9 cellular contexts compared by ENCODE assay signal in genomic region chr17:7673239-7673638, GRCh38. TPM values are rescaled to one million over a fixed set of nuclear protein-coding genes. Genes with fewer than 3 reads are reported as not detected.
DNase-seq lines count a peak whose midpoint lies in the region; ATAC-seq, FAIRE-seq and TF ChIP-seq lines count a peak whose summit lies in the region.
"Had no signal": no experiment of that assay in that cellular context is flagged by ENCODE, and none has a peak within 500 bp of the region (broad histone marks: within the 10 kb centered on the region; RNA-seq: fewer than 3 reads in every experiment).

No MANE protein-coding gene starts in this region.

- ATAC-seq in HepG2, result no peak
- no peak for ATAC-seq in HG03432 (IDR thresholded peaks at IDR 0.05; ENCODE audit: unreplicated experiment)
- no peak for ATAC-seq in left cardiac atrium

- H2AFZ ChIP-seq in HepG2 (ENCODE audit: low read length), result no peak overlapping the region

- H3K27ac ChIP-seq in HepG2 (ENCODE audit: extremely low read length, insufficient read depth, low read length), result no peak overlapping the region
- H3K27ac ChIP-seq: epithelial cell of prostate had no signal

- no peak overlapping the region for H3K4me3 ChIP-seq in HepG2 (replicated peaks in 1 of 3; ENCODE audit: insufficient read depth in 1 of 3, low read depth in 2 of 3, low read length in 3 of 3)

- WGBS in HepG2 (ENCODE audit: low lambda C conversion rate), result 93% methylated on average over 2 of the region's 2 CpGs

- POLR2A ChIA-PET in HepG2 (lab: Yijun Ruan, JAX), result interaction anchor here (0.7 to 2.5 kb wide), 5 partner anchors 13 to 94 kb away, joined by 3 to 11 read pairs (median 3); partner anchors contain the start of genes CD68, MPDU1, SAT2 and TP53

- CTCF ChIA-PET in HepG2 (lab: Yijun Ruan, JAX; ENCODE audit: low intra/inter-chr PET ratio, low total read pairs), result interaction anchor here (1.1 to 2.1 kb wide), 4 partner anchors 39 to 158 kb away, joined by 4 to 10 read pairs (median 6); no protein-coding TSS in a partner anchor

- peak; percentile 72 for TF ChIP-seq CTCF in HepG2 (CRISPR knock-in tag; IDR thresholded peaks at IDR 0.05)

- peaks cover 25 to 36% of the 10 kb centered on the region in 2 experiments; a peak in 4 of 5 replicates for H3K36me3 ChIP-seq in HepG2 (replicated peaks in 1 of 2; ENCODE audit: control insufficient read depth in 1 of 2, insufficient read depth in 2 of 2, low read length in 2 of 2)

- in situ Hi-C loops in HepG2 (cut with HindIII; ENCODE audit: extremely low pct_ligation_motif_present, low pct_unique_long_range_greater_than_20kb), result no loop called here

- no peaks in the 10 kb centered on the region; a peak in 1 of 5 replicates for H3K27me3 ChIP-seq in HepG2 (ENCODE audit: control insufficient read depth in 1 of 2, insufficient read depth in 2 of 2, low read length in 2 of 2)

- no peak for FAIRE-seq in HepG2 (lab: Jason Lieb, UNC)

- BruUV-seq in HepG2 (replicated peaks; lab: Mats Ljungman, UMichigan), result no TSS peak

- no peaks in the 10 kb centered on the region for H4K20me1 ChIP-seq in HepG2 (ENCODE audit: insufficient read depth, low read length)

- peak; percentile 60 for DNase-seq in CD1c-positive myeloid dendritic cell (ENCODE audit: extremely low spot score)
- peak; percentile 45 for DNase-seq in HT-29 (ENCODE audit: low spot score)
- DNase-seq in activated CD8-positive, alpha-beta memory T cell treated with anti-CD3 and anti-CD28 coated beads for 24 hours, result peak; percentile 76
- peak; percentile 27 for DNase-seq in HepG2 (ENCODE audit: low spot score)
- DNase-seq in foreskin melanocyte, result no peak
- DNase-seq in DMS153 treated with DMSO at 0.1 percent for 48 hours (lab: John Stamatoyannopoulos, UW; ENCODE audit: unreplicated experiment), result no peak
- DNase-seq in left cardiac atrium, result no peak

- no peaks in the 10 kb centered on the region for H3K4me1 ChIP-seq in HepG2 (ENCODE audit: insufficient read depth, low read length)

- TF ChIP-seq RAD21 in HepG2 (CRISPR knock-in tag; IDR thresholded peaks at IDR 0.05), result no peak

- H3K9me3 ChIP-seq in HepG2 (ENCODE audit: low read length), result peaks cover 7% of the 10 kb centered on the region; the same call in 1 of the 2 replicates

- no peak overlapping the region for H3K9ac ChIP-seq in HepG2 (ENCODE audit: insufficient read depth, low read depth, low read length)

- intact Hi-C loops in HepG2 (cut with micrococcal nuclease; ENCODE audit: unreplicated experiment), result loop anchor here (1.0 to 5.0 kb wide), 2 partner anchors 41 to 87 kb away; partner anchors contain the start of gene SHBG
- intact Hi-C loops in left cardiac atrium (cut with DNase I), result no loop called here

- no peaks in the 10 kb centered on the region for H3K79me2 ChIP-seq in HepG2 (ENCODE audit: insufficient read depth, low read length)

- H3K4me2 ChIP-seq in HepG2 (ENCODE audit: low read depth, low read length), result no peak overlapping the region

- TF ChIP-seq EP300 in HepG2 (IDR thresholded peaks at IDR 0.05; ENCODE audit: low read depth in 2 of 2, low read length in 2 of 2) (no peak), HepG2 (CRISPR knock-in tag; IDR thresholded peaks at IDR 0.05; ENCODE audit: borderline replicate concordance) (no peak)

- no peak for TF ChIP-seq POLR2A in HepG2 (IDR thresholded peaks at IDR 0.05; ENCODE audit: insufficient read depth in 1 of 2, low read depth in 2 of 2, low read length in 2 of 2)

RNA-seq across cellular contexts. Expression of gene TP53, which starts 14.1 kb away (rescaled TPM):
- 57.1 and 61.0 TPM in 2 replicates for total RNA-seq in HT-29 (2014; rRNA removed; shearing (Covaris generic))
- 29.9 and 35.0 TPM in 2 replicates for total RNA-seq in HepG2 (2016; rRNA removed; fragmentation: Illumina TruSeq; extraction: Trizol)
- total RNA-seq in HepG2 (2016; cell fraction: cytosol; rRNA removed; fragmentation: Illumina TruSeq; extraction: Trizol; ENCODE audit: low read depth), result 7.4 and 8.1 TPM in 2 replicates
- total RNA-seq in HepG2 (2016; cell fraction: insoluble cytoplasmic fraction; rRNA removed; fragmentation: Illumina TruSeq; extraction: Trizol), result 30.5 and 32.0 TPM in 2 replicates
- total RNA-seq in HepG2 (2016; cell fraction: membrane; rRNA removed; fragmentation: Illumina TruSeq; extraction: Trizol), result 23.8 and 26.1 TPM in 2 replicates
- total RNA-seq in HepG2 (2016; cell fraction: nucleus; rRNA removed; fragmentation: Illumina TruSeq; extraction: Trizol), result 19.9 and 21.8 TPM in 2 replicates
- polyA plus RNA-seq in HepG2 (2011; rRNA removed), result 17.1 and 19.8 TPM in 2 replicates
- 14.9 and 15.3 TPM in 2 replicates for polyA plus RNA-seq in HepG2 (2011; cell fraction: cytosol; rRNA removed)
- polyA plus RNA-seq in HepG2 (2011; cell fraction: nucleus; rRNA removed), result 24.8 and 25.1 TPM in 2 replicates
- 23.2 and 32.7 TPM in 2 replicates for polyA plus RNA-seq in HepG2 (2012)
- polyA plus RNA-seq in HepG2 (2016; cell fraction: cytosol; fragmentation: Illumina TruSeq; extraction: Trizol; ENCODE audit: low read depth), result 4.3 and 5.3 TPM in 2 replicates
- polyA plus RNA-seq in HepG2 (2016; cell fraction: insoluble cytoplasmic fraction; fragmentation: Illumina TruSeq; extraction: Trizol; ENCODE audit: low read depth), result 40.7 and 45.0 TPM in 2 replicates
- polyA plus RNA-seq in HepG2 (2016; cell fraction: membrane; fragmentation: Illumina TruSeq; extraction: Trizol; ENCODE audit: low read depth), result 13.3 and 15.8 TPM in 2 replicates
- 36.9 and 39.3 TPM in 2 replicates for polyA plus RNA-seq in HepG2 (2016; cell fraction: nucleus; fragmentation: Illumina TruSeq; extraction: Trizol; ENCODE audit: insufficient read depth, low read depth)
- polyA minus RNA-seq in HepG2 (2011; rRNA and poly(A)+ RNA removed; ENCODE audit: low replicate concordance), result 22.4 and 24.9 TPM in 2 replicates
- 18.2 and 23.9 TPM in 2 replicates for polyA minus RNA-seq in HepG2 (2011; cell fraction: cytosol; rRNA and poly(A)+ RNA removed)
- 13.0 and 14.8 TPM in 2 replicates for polyA minus RNA-seq in HepG2 (2011; cell fraction: nucleus; rRNA and poly(A)+ RNA removed)
- total RNA-seq in left cardiac atrium, result 10 to 100 TPM; 18.5 to 23.7 TPM

RNA-seq across cellular contexts. Expression of gene WRAP53, which starts 15.0 kb away (rescaled TPM):
- total RNA-seq in HT-29 (2014; rRNA removed; shearing (Covaris generic)), result 18.5 and 23.0 TPM in 2 replicates
- total RNA-seq in HepG2 (2016; rRNA removed; fragmentation: Illumina TruSeq; extraction: Trizol) (18.1 and 19.5 TPM in 2 replicates), left cardiac atrium (1 to 10 TPM; 3.7 to 6.0 TPM)
- total RNA-seq in HepG2 (2016; cell fraction: cytosol; rRNA removed; fragmentation: Illumina TruSeq; extraction: Trizol; ENCODE audit: low read depth), result 8.6 and 9.4 TPM in 2 replicates
- 17.9 and 22.2 TPM in 2 replicates for total RNA-seq in HepG2 (2016; cell fraction: insoluble cytoplasmic fraction; rRNA removed; fragmentation: Illumina TruSeq; extraction: Trizol)
- 8.1 and 11.5 TPM in 2 replicates for total RNA-seq in HepG2 (2016; cell fraction: membrane; rRNA removed; fragmentation: Illumina TruSeq; extraction: Trizol)
- 12.1 and 15.8 TPM in 2 replicates for total RNA-seq in HepG2 (2016; cell fraction: nucleus; rRNA removed; fragmentation: Illumina TruSeq; extraction: Trizol)
- 7.0 and 7.2 TPM in 2 replicates for polyA plus RNA-seq in HepG2 (2011; rRNA removed)
- polyA plus RNA-seq in HepG2 (2011; cell fraction: cytosol; rRNA removed), result 4.4 and 7.1 TPM in 2 replicates
- 11.7 and 15.9 TPM in 2 replicates for polyA plus RNA-seq in HepG2 (2011; cell fraction: nucleus; rRNA removed)
- polyA plus RNA-seq in HepG2 (2012), result 5.6 and 6.3 TPM in 2 replicates
- polyA plus RNA-seq in HepG2 (2016; cell fraction: cytosol; fragmentation: Illumina TruSeq; extraction: Trizol; ENCODE audit: low read depth), result 7.7 and 8.3 TPM in 2 replicates
- polyA plus RNA-seq in HepG2 (2016; cell fraction: insoluble cytoplasmic fraction; fragmentation: Illumina TruSeq; extraction: Trizol; ENCODE audit: low read depth), result 16.8 and 21.2 TPM in 2 replicates
- 8.3 and 11.4 TPM in 2 replicates for polyA plus RNA-seq in HepG2 (2016; cell fraction: membrane; fragmentation: Illumina TruSeq; extraction: Trizol; ENCODE audit: low read depth)
- 20.5 and 21.7 TPM in 2 replicates for polyA plus RNA-seq in HepG2 (2016; cell fraction: nucleus; fragmentation: Illumina TruSeq; extraction: Trizol; ENCODE audit: insufficient read depth, low read depth)
- polyA minus RNA-seq in HepG2 (2011; rRNA and poly(A)+ RNA removed; ENCODE audit: low replicate concordance), result 11.5 and 30.5 TPM in 2 replicates
- polyA minus RNA-seq in HepG2 (2011; cell fraction: cytosol; rRNA and poly(A)+ RNA removed), result 4.7 and 5.5 TPM in 2 replicates
- 6.0 and 6.4 TPM in 2 replicates for polyA minus RNA-seq in HepG2 (2011; cell fraction: nucleus; rRNA and poly(A)+ RNA removed)

RNA-seq across cellular contexts. Expression of gene ATP1B2, which starts 22.5 kb away (rescaled TPM):
- total RNA-seq in HT-29 (2014; rRNA removed; shearing (Covaris generic)), result not detected in 2 replicates
- not detected in 2 replicates for total RNA-seq in HepG2 (2016; rRNA removed; fragmentation: Illumina TruSeq; extraction: Trizol)
- total RNA-seq in HepG2 (2016; cell fraction: cytosol; rRNA removed; fragmentation: Illumina TruSeq; extraction: Trizol; ENCODE audit: low read depth), result not detected in 2 replicates
- not detected in 2 replicates for total RNA-seq in HepG2 (2016; cell fraction: insoluble cytoplasmic fraction; rRNA removed; fragmentation: Illumina TruSeq; extraction: Trizol)
- not detected in 2 replicates for total RNA-seq in HepG2 (2016; cell fraction: membrane; rRNA removed; fragmentation: Illumina TruSeq; extraction: Trizol)
- not detected in 2 replicates for total RNA-seq in HepG2 (2016; cell fraction: nucleus; rRNA removed; fragmentation: Illumina TruSeq; extraction: Trizol)
- 0.04 TPM in 1 of 2 replicates, not detected in the other for polyA plus RNA-seq in HepG2 (2011; rRNA removed)
- 0.03 TPM in 1 of 2 replicates, not detected in the other for polyA plus RNA-seq in HepG2 (2011; cell fraction: cytosol; rRNA removed)
- polyA plus RNA-seq in HepG2 (2011; cell fraction: nucleus; rRNA removed), result not detected in 2 replicates
- 0.12 and 0.25 TPM in 2 replicates for polyA plus RNA-seq in HepG2 (2012)
- not detected in 2 replicates for polyA plus RNA-seq in HepG2 (2016; cell fraction: cytosol; fragmentation: Illumina TruSeq; extraction: Trizol; ENCODE audit: low read depth)
- 0.51 TPM in 1 of 2 replicates, not detected in the other for polyA plus RNA-seq in HepG2 (2016; cell fraction: insoluble cytoplasmic fraction; fragmentation: Illumina TruSeq; extraction: Trizol; ENCODE audit: low read depth)
- not detected in 2 replicates for polyA plus RNA-seq in HepG2 (2016; cell fraction: membrane; fragmentation: Illumina TruSeq; extraction: Trizol; ENCODE audit: low read depth)
- polyA plus RNA-seq in HepG2 (2016; cell fraction: nucleus; fragmentation: Illumina TruSeq; extraction: Trizol; ENCODE audit: insufficient read depth, low read depth), result 0.19 TPM in 1 of 2 replicates, not detected in the other
- polyA minus RNA-seq in HepG2 (2011; rRNA and poly(A)+ RNA removed; ENCODE audit: low replicate concordance), result not detected in 2 replicates
- polyA minus RNA-seq in HepG2 (2011; cell fraction: cytosol; rRNA and poly(A)+ RNA removed), result not detected in 2 replicates
- polyA minus RNA-seq in HepG2 (2011; cell fraction: nucleus; rRNA and poly(A)+ RNA removed), result not detected in 2 replicates
- 1 to 10 TPM; 1.8 to 3.7 TPM for total RNA-seq in left cardiac atrium

RNA-seq across cellular contexts. Expression of gene EFNB3, which starts 31.8 kb away (rescaled TPM):
- total RNA-seq in HT-29 (2014; rRNA removed; shearing (Covaris generic)), result not detected in 2 replicates
- total RNA-seq in HepG2 (2016; rRNA removed; fragmentation: Illumina TruSeq; extraction: Trizol) (0.07 TPM in 1 of 2 replicates, not detected in the other), left cardiac atrium (1 to 10 TPM; 1.1 to 1.4 TPM)
- total RNA-seq in HepG2 (2016; cell fraction: cytosol; rRNA removed; fragmentation: Illumina TruSeq; extraction: Trizol; ENCODE audit: low read depth), result not detected in 2 replicates
- total RNA-seq in HepG2 (2016; cell fraction: insoluble cytoplasmic fraction; rRNA removed; fragmentation: Illumina TruSeq; extraction: Trizol), result not detected in 2 replicates
- total RNA-seq in HepG2 (2016; cell fraction: membrane; rRNA removed; fragmentation: Illumina TruSeq; extraction: Trizol), result 0.06 and 0.14 TPM in 2 replicates
- total RNA-seq in HepG2 (2016; cell fraction: nucleus; rRNA removed; fragmentation: Illumina TruSeq; extraction: Trizol), result not detected in 2 replicates
- 0.18 and 0.25 TPM in 2 replicates for polyA plus RNA-seq in HepG2 (2011; rRNA removed)
- 0.24 and 0.29 TPM in 2 replicates for polyA plus RNA-seq in HepG2 (2011; cell fraction: cytosol; rRNA removed)
- polyA plus RNA-seq in HepG2 (2011; cell fraction: nucleus; rRNA removed), result 0.27 and 0.40 TPM in 2 replicates
- 0.12 and 0.17 TPM in 2 replicates for polyA plus RNA-seq in HepG2 (2012)
- 0.03 TPM in 1 of 2 replicates, not detected in the other for polyA plus RNA-seq in HepG2 (2016; cell fraction: cytosol; fragmentation: Illumina TruSeq; extraction: Trizol; ENCODE audit: low read depth)
- polyA plus RNA-seq in HepG2 (2016; cell fraction: insoluble cytoplasmic fraction; fragmentation: Illumina TruSeq; extraction: Trizol; ENCODE audit: low read depth), result 0.13 and 0.14 TPM in 2 replicates
- polyA plus RNA-seq in HepG2 (2016; cell fraction: membrane; fragmentation: Illumina TruSeq; extraction: Trizol; ENCODE audit: low read depth), result 0.07 TPM in 1 of 2 replicates, not detected in the other
- polyA plus RNA-seq in HepG2 (2016; cell fraction: nucleus; fragmentation: Illumina TruSeq; extraction: Trizol; ENCODE audit: insufficient read depth, low read depth), result 0.14 and 0.19 TPM in 2 replicates
- 0.18 and 0.21 TPM in 2 replicates for polyA minus RNA-seq in HepG2 (2011; rRNA and poly(A)+ RNA removed; ENCODE audit: low replicate concordance)
- 0.20 and 0.26 TPM in 2 replicates for polyA minus RNA-seq in HepG2 (2011; cell fraction: cytosol; rRNA and poly(A)+ RNA removed)
- not detected in 2 replicates for polyA minus RNA-seq in HepG2 (2011; cell fraction: nucleus; rRNA and poly(A)+ RNA removed)

RNA-seq across cellular contexts. Expression of gene SHBG, which starts 43.3 kb away (rescaled TPM):
- 0.13 TPM in 1 of 2 replicates, not detected in the other for total RNA-seq in HT-29 (2014; rRNA removed; shearing (Covaris generic))
- total RNA-seq in HepG2 (2016; rRNA removed; fragmentation: Illumina TruSeq; extraction: Trizol) (1.6 and 4.0 TPM in 2 replicates), left cardiac atrium (under 1 TPM; 0.55 to 0.85 TPM)
- 0.88 and 1.1 TPM in 2 replicates for total RNA-seq in HepG2 (2016; cell fraction: cytosol; rRNA removed; fragmentation: Illumina TruSeq; extraction: Trizol; ENCODE audit: low read depth)
- total RNA-seq in HepG2 (2016; cell fraction: insoluble cytoplasmic fraction; rRNA removed; fragmentation: Illumina TruSeq; extraction: Trizol), result 2.0 and 4.4 TPM in 2 replicates
- total RNA-seq in HepG2 (2016; cell fraction: membrane; rRNA removed; fragmentation: Illumina TruSeq; extraction: Trizol), result 0.96 and 1.0 TPM in 2 replicates
- 4.2 and 4.7 TPM in 2 replicates for total RNA-seq in HepG2 (2016; cell fraction: nucleus; rRNA removed; fragmentation: Illumina TruSeq; extraction: Trizol)
- polyA plus RNA-seq in HepG2 (2011; rRNA removed), result 6.1 and 10.2 TPM in 2 replicates
- 3.2 and 4.3 TPM in 2 replicates for polyA plus RNA-seq in HepG2 (2011; cell fraction: cytosol; rRNA removed)
- 7.7 and 13.5 TPM in 2 replicates for polyA plus RNA-seq in HepG2 (2011; cell fraction: nucleus; rRNA removed)
- polyA plus RNA-seq in HepG2 (2012), result 5.5 TPM in 2 replicates
- 1.1 and 2.0 TPM in 2 replicates for polyA plus RNA-seq in HepG2 (2016; cell fraction: cytosol; fragmentation: Illumina TruSeq; extraction: Trizol; ENCODE audit: low read depth)
- 2.5 and 2.9 TPM in 2 replicates for polyA plus RNA-seq in HepG2 (2016; cell fraction: insoluble cytoplasmic fraction; fragmentation: Illumina TruSeq; extraction: Trizol; ENCODE audit: low read depth)
- polyA plus RNA-seq in HepG2 (2016; cell fraction: membrane; fragmentation: Illumina TruSeq; extraction: Trizol; ENCODE audit: low read depth), result 1.4 TPM in 2 replicates
- polyA plus RNA-seq in HepG2 (2016; cell fraction: nucleus; fragmentation: Illumina TruSeq; extraction: Trizol; ENCODE audit: insufficient read depth, low read depth), result 5.6 and 8.1 TPM in 2 replicates
- 1.0 and 5.0 TPM in 2 replicates for polyA minus RNA-seq in HepG2 (2011; rRNA and poly(A)+ RNA removed; ENCODE audit: low replicate concordance)
- 1.6 and 1.7 TPM in 2 replicates for polyA minus RNA-seq in HepG2 (2011; cell fraction: cytosol; rRNA and poly(A)+ RNA removed)
- 2.8 and 5.1 TPM in 2 replicates for polyA minus RNA-seq in HepG2 (2011; cell fraction: nucleus; rRNA and poly(A)+ RNA removed)

Comparison
In these comparisons a context has a peak if more than half of its experiments do, and no peak if none do; other contexts are left out.
1. DNase-seq: peak in CD1c-positive myeloid dendritic cell (single experiment), HT-29 (single experiment), activated CD8-positive, alpha-beta memory T cell treated with anti-CD3 and anti-CD28 coated beads for 24 hours (single experiment) and HepG2 (single experiment); none in foreskin melanocyte (single experiment), DMS153 treated with DMSO at 0.1 percent for 48 hours (single experiment) and left cardiac atrium (single experiment).